27 cellular contexts compared by ENCODE assay signal in genomic region chr3:195023576-195023975, GRCh38.
"Had no signal": no experiment of that assay in that cellular context is flagged by ENCODE, and none has a peak within 500 bp of the region (broad histone marks: within the 10 kb centered on the region; RNA-seq: fewer than 3 reads in every experiment).

No MANE protein-coding gene starts in this region.

- H3K27me3 ChIP-seq: ascending aorta, breast epithelium, cardiac muscle cell, colonic mucosa had no signal

- DNase-seq: activated CD4-positive, alpha-beta memory T cell treated with anti-CD3 and anti-CD28 coated beads, Interleukin-2, amount 10 ng/mL, durations not matched to agents 7 days and 5 days; activated CD4-positive, alpha-beta T cell treated with anti-CD3 and anti-CD28 coated beads for 1 hour; activated CD4-positive, alpha-beta T cell treated with anti-CD3 and anti-CD28 coated beads for 4 hours; activated CD4-positive, alpha-beta T cell treated with anti-CD3 and anti-CD28 coated beads, Interleukin-2, amount 10 ng/mL, durations not matched to agents 7 days and 5 days; activated CD4-positive, alpha-beta T cell treated with anti-CD3 and anti-CD28 coated beads, Interleukin-2, amount 50 U/mL, for 4 hours; activated CD8-positive, alpha-beta memory T cell treated with anti-CD3 and anti-CD28 coated beads, Interleukin-2, amount 50 U/mL, for 48 hours; activated gamma-delta T cell; activated naive CD4-positive, alpha-beta T cell; activated naive CD4-positive, alpha-beta T cell treated with anti-CD3 and anti-CD28 coated beads, Interleukin-2, amount 10 ng/mL, durations not matched to agents 7 days and 5 days; activated naive CD8-positive, alpha-beta T cell treated with anti-CD3 and anti-CD28 coated beads, Interleukin-2, amount 10 ng/mL, durations not matched to agents 7 days and 5 days; activated T-cell treated with anti-CD3 and anti-CD28 coated beads for 4 hours; activated T-cell treated with anti-CD3 and anti-CD28 coated beads, Interleukin-2, amount 50 U/mL, for 24 hours; activated T-cell treated with anti-CD3 and anti-CD28 coated beads, Interleukin-2, amount 50 U/mL, for 72 hours; central memory CD4-positive, alpha-beta T cell; cerebellar nuclear complex; colonic mucosa; effector CD8-positive, alpha-beta T cell; esophagus squamous epithelium; foreskin melanocyte; T-helper 2 cell had no signal

- FAIRE-seq: endometrium, endothelial cell of umbilical vein had no signal

- H3K27ac ChIP-seq: ascending aorta, breast epithelium, cardiac muscle cell, colonic mucosa, epithelial cell of prostate, esophagus squamous epithelium had no signal

- H3K36me3 ChIP-seq: ascending aorta, breast epithelium, cardiac muscle cell, colonic mucosa, esophagus squamous epithelium had no signal

- ATAC-seq: activated naive CD4-positive, alpha-beta T cell treated with anti-CD3 and anti-CD28 coated beads, Interleukin-2, amount 50 U/mL, for 72 hours; activated T-cell treated with anti-CD3 and anti-CD28 coated beads, Interleukin-2, amount 50 U/mL, for 72 hours had no signal

- H3K4me1 ChIP-seq: ascending aorta, breast epithelium, colonic mucosa had no signal

- H3K9me3 ChIP-seq: ascending aorta, breast epithelium, colonic mucosa, esophagus squamous epithelium had no signal

- H3K4me3 ChIP-seq: ascending aorta, breast epithelium, cardiac muscle cell, colonic mucosa, esophagus squamous epithelium had no signal
